ENCODE assay signal across 8 cellular contexts in the genomic region with DNA sequence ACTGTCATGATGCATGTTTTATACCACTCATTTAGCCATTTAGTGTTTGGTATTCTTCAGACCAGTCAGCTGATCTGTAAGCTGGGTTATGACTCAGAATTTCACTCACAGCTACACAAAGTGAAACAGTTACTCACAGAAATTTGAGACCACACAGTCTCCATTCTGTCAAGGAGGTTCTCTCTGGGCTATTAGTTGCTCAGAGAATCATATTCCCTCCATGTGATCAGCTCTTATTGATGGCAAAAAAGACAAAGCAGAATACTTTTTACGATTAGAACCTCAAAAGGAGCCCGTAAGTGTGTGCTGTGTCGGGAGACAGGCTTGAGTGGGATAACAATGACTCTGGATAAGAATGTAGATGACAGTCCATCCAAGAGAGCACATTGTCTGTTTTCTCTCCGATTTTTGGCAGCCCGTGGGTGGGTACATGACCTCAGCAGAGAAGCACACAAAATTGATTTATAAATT.
DNase-seq lines count a peak whose midpoint lies in the region; ATAC-seq and TF ChIP-seq lines count a peak whose summit lies in the region.

No MANE protein-coding gene starts in this region.

- H3K27me3 Mint-ChIP-seq in activated T-cell treated with anti-CD3 and anti-CD28 coated beads, Interleukin-2, amount 50 U/mL, for 4 hours (ENCODE audit: low read depth): no peaks in the 10 kb centered on the region

- H3K9me3 Mint-ChIP-seq in activated T-cell treated with anti-CD3 and anti-CD28 coated beads, Interleukin-2, amount 50 U/mL, for 4 hours: peaks cover 21% of the 10 kb centered on the region

- peak; percentile 97 for ATAC-seq in GM18498 (IDR thresholded peaks at IDR 0.05; ENCODE audit: unreplicated experiment)
- ATAC-seq in GM21717 (IDR thresholded peaks at IDR 0.05; ENCODE audit: unreplicated experiment): peak; percentile 98
- peak; percentile 95 for ATAC-seq in HG03520 (IDR thresholded peaks at IDR 0.05; ENCODE audit: unreplicated experiment)
- no peak for ATAC-seq in omental fat pad (ENCODE audit: low FRiP score)
- ATAC-seq in activated T-cell treated with anti-CD3 and anti-CD28 coated beads, Interleukin-2, amount 50 U/mL, for 4 hours: no peak

- H3K4me3 ChIP-seq in fibroblast of the aortic adventitia (ENCODE audit: low read depth, low read length): no peak overlapping the region

- H3K36me3 Mint-ChIP-seq in activated T-cell treated with anti-CD3 and anti-CD28 coated beads, Interleukin-2, amount 50 U/mL, for 4 hours (ENCODE audit: insufficient read depth): no peaks in the 10 kb centered on the region

- peak; percentile 10 for DNase-seq in fibroblast of the aortic adventitia (ENCODE audit: low read depth)
- no peak for DNase-seq in putamen (ENCODE audit: low spot score)
- no peak for DNase-seq in omental fat pad (ENCODE audit: low spot score)
- DNase-seq in epidermal melanocyte (ENCODE audit: insufficient read length, low spot score): no peak
- DNase-seq in activated T-cell treated with anti-CD3 and anti-CD28 coated beads, Interleukin-2, amount 50 U/mL, for 4 hours: no peak

- H3K4me1 Mint-ChIP-seq in activated T-cell treated with anti-CD3 and anti-CD28 coated beads, Interleukin-2, amount 50 U/mL, for 4 hours (ENCODE audit: low read depth): no peaks in the 10 kb centered on the region

- TF ChIP-seq CTCF in fibroblast of the aortic adventitia (IDR thresholded peaks at IDR 0.05; ENCODE audit: insufficient read depth, low read length) (no peak), omental fat pad (IDR thresholded peaks at IDR 0.05) (no peak)

- H3K4me3 Mint-ChIP-seq in activated T-cell treated with anti-CD3 and anti-CD28 coated beads, Interleukin-2, amount 50 U/mL, for 4 hours: no peak overlapping the region

Comparison
In these comparisons a context has a peak if more than half of its experiments do, and no peak if none do; other contexts are left out.
1. ATAC-seq: peak in GM18498 (single experiment), GM21717 (single experiment) and HG03520 (single experiment); none in omental fat pad (single experiment) and activated T-cell treated with anti-CD3 and anti-CD28 coated beads, Interleukin-2, amount 50 U/mL, for 4 hours (0 of 2).